Comparison of ENCODE assay signal across 19 cellular contexts in the genomic region with DNA sequence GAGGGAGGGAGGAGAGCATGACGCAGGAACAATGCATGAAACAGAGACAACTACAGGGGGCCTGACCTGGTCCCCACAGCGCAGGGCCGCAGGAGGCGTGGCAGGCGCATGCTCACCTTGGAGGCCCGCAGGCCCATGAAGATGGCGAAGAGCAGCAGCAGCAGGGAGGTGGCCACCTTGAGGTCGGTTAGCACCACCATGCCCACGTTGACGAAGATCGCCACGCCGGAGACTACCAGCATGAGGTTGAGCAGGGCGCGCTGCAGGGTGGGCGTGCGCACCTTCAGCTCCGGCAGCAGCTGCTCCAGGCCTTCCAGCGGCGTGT. TPM values are rescaled to one million over a fixed set of nuclear protein-coding genes. Genes with fewer than 3 reads are reported as not detected.
A peak's percentile ranks its signal among the peaks of the same experiment; 100 is the strongest.
DNase-seq lines count a peak whose midpoint lies in the region; ATAC-seq, FAIRE-seq and TF ChIP-seq lines count a peak whose summit lies in the region.
"Had no signal": no experiment of that assay in that cellular context is flagged by ENCODE, and none has a peak within 500 bp of the region (broad histone marks: within the 10 kb centered on the region; RNA-seq: fewer than 3 reads in every experiment).

No MANE protein-coding gene starts in this region.

- no peak overlapping the region for H4K5ac ChIP-seq in IMR-90 (ENCODE audit: low read depth, low read length)

- TF ChIP-seq CTCF in IMR-90 (conservative IDR thresholded peaks at IDR 0.05; ENCODE audit: low read depth, low read length) (no peak), K562 (IDR thresholded peaks at IDR 0.05 in 2 of 3, conservative IDR thresholded peaks at IDR 0.05 in 1 of 3; ENCODE audit: insufficient read depth in 2 of 3, low read depth in 1 of 3, low read length in 3 of 3) (no peak), neutrophil (IDR thresholded peaks at IDR 0.05) (no peak), MCF 10A (IDR thresholded peaks at IDR 0.05; ENCODE audit: unreplicated experiment) (no peak)

- no peak overlapping the region for H3K4me2 ChIP-seq in IMR-90 (ENCODE audit: low read depth, low read length)
- no peak overlapping the region for H3K4me2 ChIP-seq in K562 (ENCODE audit: insufficient read depth, low read length)

- no peak overlapping the region for H4K91ac ChIP-seq in IMR-90 (ENCODE audit: insufficient read depth, low read depth, low read length)

- H3K27me3 ChIP-seq in IMR-90 (ENCODE audit: control insufficient read depth, insufficient read depth, low read length) (no peaks in the 10 kb centered on the region), K562 (ENCODE audit: control insufficient read depth in 2 of 2, insufficient read depth in 2 of 2, low read length in 2 of 2) (no peaks in the 10 kb centered on the region), neutrophil (no peaks in the 10 kb centered on the region)
- no peaks in the 10 kb centered on the region for H3K27me3 ChIP-seq in CD8-positive, alpha-beta memory T cell (ENCODE audit: insufficient read depth, low read length, poor library complexity, severe bottlenecking)
- H3K27me3 ChIP-seq: BE2C had no signal

- FAIRE-seq in K562 (lab: Jason Lieb, UNC), result no peak
- FAIRE-seq: A204.1, D721Med, G401.6, GM12891, GM18507 had no signal

- no peak for TF ChIP-seq EP300 in K562 (IDR thresholded peaks at IDR 0.05; ENCODE audit: low read length)

- peaks cover 6% of the 10 kb centered on the region; the same call in 1 of the 2 replicates for H3K9me1 ChIP-seq in IMR-90 (ENCODE audit: insufficient read depth, low read length)
- H3K9me1 ChIP-seq in K562 (ENCODE audit: control insufficient read depth, insufficient read depth, low read length), result no peaks in the 10 kb centered on the region

- H3K4ac ChIP-seq in IMR-90 (ENCODE audit: low read depth, low read length), result no peak overlapping the region

- H3K4me1 ChIP-seq in IMR-90 (ENCODE audit: control insufficient read depth, insufficient read depth, low read length), result no peaks in the 10 kb centered on the region
- peaks cover 5 to 34% of the 10 kb centered on the region in 2 experiments; a peak in 4 of 5 replicates for H3K4me1 ChIP-seq in K562 (replicated peaks in 1 of 2; ENCODE audit: control insufficient read depth in 2 of 2, insufficient read depth in 2 of 2, low read length in 2 of 2)
- H3K4me1 ChIP-seq in neutrophil (ENCODE audit: control insufficient read depth in 1 of 2, insufficient read depth in 1 of 2, low read depth in 1 of 2, low read length in 1 of 2), result peaks cover 4 to 5% of the 10 kb centered on the region in 2 experiments
- no peaks in the 10 kb centered on the region for H3K4me1 ChIP-seq in CD8-positive, alpha-beta memory T cell (ENCODE audit: insufficient read depth, low read length)
- H3K4me1 ChIP-seq: BE2C, Caco-2, HAP-1 had no signal

- H3K9me3 ChIP-seq in IMR-90 (ENCODE audit: control insufficient read depth, insufficient read depth, low read length) (no peaks in the 10 kb centered on the region), K562 (replicated peaks; ENCODE audit: control insufficient read depth, insufficient read depth, low read depth, low read length) (no peaks in the 10 kb centered on the region), neutrophil (no peaks in the 10 kb centered on the region)
- no peaks in the 10 kb centered on the region for H3K9me3 ChIP-seq in CD8-positive, alpha-beta memory T cell (ENCODE audit: low read length)
- H3K9me3 ChIP-seq: BE2C, Caco-2, HAP-1 had no signal

- no peak overlapping the region for H3K4me3 Mint-ChIP-seq in MCF 10A (ENCODE audit: unreplicated experiment)
- H3K4me3 Mint-ChIP-seq in CD8-positive, alpha-beta memory T cell, result no peak overlapping the region
- H3K4me3 Mint-ChIP-seq: CD4-positive, CD25-positive, alpha-beta regulatory T cell had no signal

- no peak overlapping the region for H2BK20ac ChIP-seq in IMR-90 (ENCODE audit: low read depth, low read length)

- BruUV-seq in IMR-90 (replicated peaks; lab: Mats Ljungman, UMichigan), result no TSS peak
- no TSS peak for BruUV-seq in K562 (replicated peaks; lab: Mats Ljungman, UMichigan)
- BruUV-seq in MCF 10A (replicated peaks; lab: Mats Ljungman, UMichigan), result no TSS peak

- no peak overlapping the region for H3K18ac ChIP-seq in IMR-90 (ENCODE audit: low read depth, low read length)

- intact Hi-C loops in IMR-90 (cut with micrococcal nuclease) (no loop called here), K562 (cut with micrococcal nuclease) (no loop called here), MCF 10A (cut with micrococcal nuclease) (no loop called here)

- no peaks in the 10 kb centered on the region for H3K79me2 ChIP-seq in K562 (ENCODE audit: control insufficient read depth, insufficient read depth, low read length)

- DNase-seq in IMR-90 (no peak), K562 (ENCODE audit: extremely low read depth in 1 of 4, low spot score in 3 of 4) (peak in 1 of 4 experiments; percentile 7), MCF 10A (ENCODE audit: unreplicated experiment) (no peak)
- no peak for DNase-seq in stimulated activated CD4-positive, alpha-beta T cell treated with anti-CD3 and anti-CD28 coated beads, Interleukin-4, amount 100 ng/mL, for 1 hour
- DNase-seq in CD8-positive, alpha-beta memory T cell, result no peak
- DNase-seq: BE2C; C1 segment of cervical spinal cord; Caco-2; CD4-positive, CD25-positive, alpha-beta regulatory T cell; GOT3 had no signal

- no peak overlapping the region for H3K14ac ChIP-seq in IMR-90 (replicated peaks; ENCODE audit: low read depth, low read length)

- H3K9ac ChIP-seq in IMR-90 (ENCODE audit: low read depth, low read length), result no peak overlapping the region
- peak overlapping the region in 1 of 2 experiments; percentile 70; a peak in 1 of 4 replicates for H3K9ac ChIP-seq in K562 (ENCODE audit: insufficient read depth in 1 of 2, low read depth in 2 of 2, low read length in 2 of 2)

- H2AK9ac ChIP-seq in IMR-90 (replicated peaks; ENCODE audit: low read depth, low read length, poor library complexity), result peak overlapping the region; percentile 65

- H3K4me1 Mint-ChIP-seq in MCF 10A (ENCODE audit: insufficient read depth, unreplicated experiment), result peaks cover 15% of the 10 kb centered on the region
- H3K4me1 Mint-ChIP-seq in CD8-positive, alpha-beta memory T cell, result no peaks in the 10 kb centered on the region

- peaks cover 5% of the 10 kb centered on the region for H3K36me3 Mint-ChIP-seq in MCF 10A (ENCODE audit: insufficient read depth, unreplicated experiment)
- peaks cover 0 to 25% (median 4%) of the 10 kb centered on the region in 3 donors for H3K36me3 Mint-ChIP-seq in CD8-positive, alpha-beta memory T cell

- no peaks in the 10 kb centered on the region for H3K27me3 Mint-ChIP-seq in MCF 10A (ENCODE audit: insufficient read depth, unreplicated experiment)
- H3K27me3 Mint-ChIP-seq in CD8-positive, alpha-beta memory T cell, result no peaks in the 10 kb centered on the region
- H3K27me3 Mint-ChIP-seq: CD4-positive, CD25-positive, alpha-beta regulatory T cell had no signal

- H3K9me3 Mint-ChIP-seq in MCF 10A (ENCODE audit: unreplicated experiment), result no peaks in the 10 kb centered on the region
- H3K9me3 Mint-ChIP-seq in CD8-positive, alpha-beta memory T cell, result no peaks in the 10 kb centered on the region
- H3K9me3 Mint-ChIP-seq: CD4-positive, CD25-positive, alpha-beta regulatory T cell had no signal

- POLR2A ChIA-PET in IMR-90 (lab: Charles Lee; ENCODE audit: unreplicated experiment) (no interaction called here), K562 (lab: Yijun Ruan, JAX) (interaction anchor here (1.0 kb wide), 1 partner anchor 10 kb away, joined by 3 read pairs; no protein-coding TSS in a partner anchor), MCF 10A (lab: Yijun Ruan, JAX) (interaction anchor here (1.0 kb wide), 1 partner anchor 10 kb away, joined by 3 read pairs; no protein-coding TSS in a partner anchor)
- POLR2A ChIA-PET in CD8-positive, alpha-beta memory T cell (lab: Charles Lee), result no interaction called here

- no peaks in the 10 kb centered on the region for H3K79me1 ChIP-seq in IMR-90 (ENCODE audit: low read depth in 1 of 2, low read length in 2 of 2)

- dilution Hi-C loops in IMR-90 (cut with HindIII; ENCODE audit: low sequenced_read_pairs, unreplicated experiment), result no loop called here

- H2BK15ac ChIP-seq in IMR-90 (ENCODE audit: low read depth, low read length), result no peak overlapping the region

- no peak overlapping the region for H2AK5ac ChIP-seq in IMR-90 (ENCODE audit: low read depth, low read length)

- H3K27ac Mint-ChIP-seq in MCF 10A (ENCODE audit: low read depth, unreplicated experiment), result no peak overlapping the region
- H3K27ac Mint-ChIP-seq in CD8-positive, alpha-beta memory T cell, result no peak overlapping the region
- H3K27ac Mint-ChIP-seq: CD4-positive, CD25-positive, alpha-beta regulatory T cell had no signal

- TF ChIP-seq POLR2A in IMR-90 (IDR thresholded peaks at IDR 0.05; ENCODE audit: low read depth, low read length), result no peak
- TF ChIP-seq POLR2A in K562 (conservative IDR thresholded peaks at IDR 0.05), result no peak
- TF ChIP-seq POLR2A in GM18505 (IDR thresholded peaks at IDR 0.05; ENCODE audit: borderline replicate concordance, extremely low read depth, insufficient read depth, insufficient read length), result no peak

- TF ChIP-seq RAD21 in IMR-90 (IDR thresholded peaks at IDR 0.05; ENCODE audit: low read length) (no peak), K562 (CRISPR knock-in tag; conservative IDR thresholded peaks at IDR 0.05 in 1 of 2, IDR thresholded peaks at IDR 0.05 in 1 of 2) (no peak)

- H4K8ac ChIP-seq in IMR-90 (ENCODE audit: low read depth in 2 of 2, low read length in 2 of 2), result no peak overlapping the region

- CTCF ChIA-PET in IMR-90 (lab: Yijun Ruan, JAX) (no interaction called here), K562 (lab: Yijun Ruan, JAX; ENCODE audit: low intra/inter-chr PET ratio) (no interaction called here), MCF 10A (lab: Yijun Ruan, JAX) (no interaction called here)
- CTCF ChIA-PET in CD8-positive, alpha-beta memory T cell (lab: Charles Lee), result no interaction called here

- H3K23ac ChIP-seq in IMR-90 (ENCODE audit: low read depth, low read length), result no peak overlapping the region

- no peak overlapping the region for H2BK5ac ChIP-seq in IMR-90 (ENCODE audit: low read depth, low read length, poor library complexity, severe bottlenecking)

- H3K27ac ChIP-seq in IMR-90 (ENCODE audit: insufficient read depth, low read length), result no peak overlapping the region
- no peak overlapping the region for H3K27ac ChIP-seq in K562 (ENCODE audit: extremely low read depth, low read depth, low read length)
- peak overlapping the region; percentile 15 for H3K27ac ChIP-seq in neutrophil
- no peak overlapping the region for H3K27ac ChIP-seq in CD8-positive, alpha-beta memory T cell (ENCODE audit: low read depth, low read length)

- H3K4me3 ChIP-seq in IMR-90 (ENCODE audit: insufficient read depth, low read depth, low read length), result no peak overlapping the region
- no peak overlapping the region for H3K4me3 ChIP-seq in K562
- no peak overlapping the region for H3K4me3 ChIP-seq in neutrophil (ENCODE audit: low read depth in 1 of 2, low read length in 1 of 2)
- H3K4me3 ChIP-seq in CD8-positive, alpha-beta memory T cell (ENCODE audit: low read length), result no peak overlapping the region
- H3K4me3 ChIP-seq: HAP-1 had no signal

- ATAC-seq in IMR-90 (ENCODE audit: low read depth), result no peak
- no peak for ATAC-seq in K562
- no peak for ATAC-seq in GM18505 (IDR thresholded peaks at IDR 0.05; ENCODE audit: unreplicated experiment)

- H3K56ac ChIP-seq in IMR-90 (ENCODE audit: extremely low read depth, insufficient read depth, low read length), result no peak overlapping the region

- H4K20me1 ChIP-seq in IMR-90 (ENCODE audit: insufficient read depth, low read length) (no peaks in the 10 kb centered on the region), K562 (replicated peaks; ENCODE audit: control insufficient read depth, insufficient read depth, low read length) (no peaks in the 10 kb centered on the region)

- 93% methylated on average over 18 of the region's 20 CpGs; no CpG with 5 or more reads in 1 of the 2 experiments for WGBS in IMR-90 (ENCODE audit: extremely low coverage in 2 of 2, insufficient read length in 1 of 2), 2 experiments
- 88% methylated on average over 18 of the region's 20 CpGs for WGBS in K562 (ENCODE audit: insufficient coverage, low coverage, missing lambda C conversion rate)

- H2BK120ac ChIP-seq in IMR-90 (ENCODE audit: low read depth, low read length), result no peak overlapping the region

- H2AFZ ChIP-seq in IMR-90 (replicated peaks; ENCODE audit: low read length, poor library complexity), result no peak overlapping the region
- no peak overlapping the region for H2AFZ ChIP-seq in K562 (ENCODE audit: low read depth, low read length)

- H3K36me3 ChIP-seq in IMR-90 (ENCODE audit: control insufficient read depth, insufficient read depth, low read length), result no peaks in the 10 kb centered on the region
- H3K36me3 ChIP-seq in K562 (ENCODE audit: control insufficient read depth, insufficient read depth, low read length), result peaks cover 4% of the 10 kb centered on the region; the same call in 2 of the 3 replicates
- no peaks in the 10 kb centered on the region for H3K36me3 ChIP-seq in neutrophil
- H3K36me3 ChIP-seq in CD8-positive, alpha-beta memory T cell (ENCODE audit: insufficient read depth, low read length), result no peaks in the 10 kb centered on the region
- H3K36me3 ChIP-seq: BE2C, HAP-1 had no signal

- in situ Hi-C loops in IMR-90 (cut with MboI; ENCODE audit: low sequenced_read_pairs), result no loop called here
- in situ Hi-C loops in K562 (cut with MboI), result no loop called here

RNA-seq across cellular contexts. Expression of gene EMP3, which starts 17.0 kb away (rescaled TPM):
- total RNA-seq in IMR-90 (2012; rRNA removed) (128 and 147 TPM in 2 replicates), K562 (2014; rRNA removed) (137 and 194 TPM in 2 replicates), K562 (2014; rRNA removed; fragmentation: Illumina TruSeq; extraction: Trizol) (184 and 204 TPM in 2 replicates), K562 (2015; rRNA removed; fragmentation: Illumina TruSeq; extraction: Trizol) (386 and 393 TPM in 2 replicates), K562 (2021) (296 and 321 TPM in 2 replicates), MCF 10A (2022) (190 and 198 TPM in 2 replicates)
- polyA plus RNA-seq in IMR-90 (2012; rRNA removed) (632 and 675 TPM in 2 replicates), K562 (2011; rRNA removed) (355 and 448 TPM in 2 replicates), K562 (2014; fragmentation: Illumina TruSeq; extraction: Trizol) (308 and 333 TPM in 2 replicates), K562 (2014; fragmentation: Nextera tagmentation; extraction: Ambion mirVana) (100 to 1,000 TPM; 123 to 227 TPM), K562 (2014; rRNA removed) (314 and 369 TPM in 2 replicates)
- polyA plus RNA-seq in IMR-90 (2012; cell fraction: cytosol; rRNA removed), result 223 and 627 TPM in 2 replicates
- 136 and 285 TPM in 2 replicates for polyA plus RNA-seq in IMR-90 (2012; cell fraction: nucleus; rRNA removed; ENCODE audit: low replicate concordance)
- 94.2 and 300 TPM in 2 replicates for total RNA-seq in K562 (2011; cell fraction: chromatin; rRNA removed; ENCODE audit: low replicate concordance)
- 624 and 788 TPM in 2 replicates for total RNA-seq in K562 (2011; cell fraction: nucleolus; rRNA removed)
- 425 and 454 TPM in 2 replicates for total RNA-seq in K562 (2011; cell fraction: nucleoplasm; rRNA removed)
- 690 and 1,312 TPM in 2 replicates for polyA plus RNA-seq in K562 (2011; cell fraction: cytosol; rRNA removed)
- polyA plus RNA-seq in K562 (2011; cell fraction: nucleus; rRNA removed), result 177 and 267 TPM in 2 replicates
- polyA plus RNA-seq in K562 (2012), result 325 and 506 TPM in 2 replicates
- 191 and 276 TPM in 2 replicates for polyA minus RNA-seq in K562 (2011; rRNA and poly(A)+ RNA removed)
- polyA minus RNA-seq in K562 (2011; cell fraction: cytosol; rRNA and poly(A)+ RNA removed), result 149 and 202 TPM in 2 replicates
- polyA minus RNA-seq in K562 (2011; cell fraction: nucleus; rRNA and poly(A)+ RNA removed), result 51.7 and 64.9 TPM in 2 replicates
- 100 to 1,000 TPM; 273 to 278 TPM for total RNA-seq in CD8-positive, alpha-beta memory T cell
- polyA plus RNA-seq in CD8-positive, alpha-beta memory T cell, result 1,041 TPM
- total RNA-seq: HT-29 had no signal

RNA-seq across cellular contexts. Expression of gene TMEM143, which starts 21.4 kb away (rescaled TPM):
- total RNA-seq in IMR-90 (2012; rRNA removed), result 1.1 and 1.3 TPM in 2 replicates
- polyA plus RNA-seq in IMR-90 (2012; rRNA removed), result 7.6 and 8.6 TPM in 2 replicates
- polyA plus RNA-seq in IMR-90 (2012; cell fraction: cytosol; rRNA removed), result 4.5 and 6.5 TPM in 2 replicates
- polyA plus RNA-seq in IMR-90 (2012; cell fraction: nucleus; rRNA removed; ENCODE audit: low replicate concordance), result 39.2 and 52.3 TPM in 2 replicates
- total RNA-seq in K562 (2011; cell fraction: chromatin; rRNA removed; ENCODE audit: low replicate concordance), result 29.3 and 59.3 TPM in 2 replicates
- total RNA-seq in K562 (2011; cell fraction: nucleolus; rRNA removed), result 38.5 and 49.2 TPM in 2 replicates
- 33.1 and 37.4 TPM in 2 replicates for total RNA-seq in K562 (2011; cell fraction: nucleoplasm; rRNA removed)
- total RNA-seq in K562 (2014; rRNA removed), result 2.3 and 5.1 TPM in 2 replicates
- 0.96 and 1.9 TPM in 2 replicates for total RNA-seq in K562 (2014; rRNA removed; fragmentation: Illumina TruSeq; extraction: Trizol)
- 2.5 and 4.3 TPM in 2 replicates for total RNA-seq in K562 (2015; rRNA removed; fragmentation: Illumina TruSeq; extraction: Trizol)
- total RNA-seq in K562 (2021), result 7.9 and 8.8 TPM in 2 replicates
- polyA plus RNA-seq in K562 (2011; rRNA removed), result 6.6 and 12.4 TPM in 2 replicates
- 9.7 and 10.7 TPM in 2 replicates for polyA plus RNA-seq in K562 (2011; cell fraction: cytosol; rRNA removed)
- polyA plus RNA-seq in K562 (2011; cell fraction: nucleus; rRNA removed), result 52.1 and 58.7 TPM in 2 replicates
- polyA plus RNA-seq in K562 (2012), result 5.2 and 12.0 TPM in 2 replicates
- polyA plus RNA-seq in K562 (2014; fragmentation: Illumina TruSeq; extraction: Trizol), result 4.7 and 5.0 TPM in 2 replicates
- polyA plus RNA-seq in K562 (2014; fragmentation: Nextera tagmentation; extraction: Ambion mirVana), result under 1 TPM; 0.66 to 0.67 TPM
- polyA plus RNA-seq in K562 (2014; rRNA removed), result 7.2 and 7.8 TPM in 2 replicates
- 3.8 and 5.5 TPM in 2 replicates for polyA minus RNA-seq in K562 (2011; rRNA and poly(A)+ RNA removed)
- 10.0 and 12.9 TPM in 2 replicates for polyA minus RNA-seq in K562 (2011; cell fraction: cytosol; rRNA and poly(A)+ RNA removed)
- 8.5 and 16.0 TPM in 2 replicates for polyA minus RNA-seq in K562 (2011; cell fraction: nucleus; rRNA and poly(A)+ RNA removed)
- 6.0 and 7.6 TPM in 2 replicates for total RNA-seq in MCF 10A (2022)
- total RNA-seq in CD8-positive, alpha-beta memory T cell, result 10 to 100 TPM; 11.4 to 15.8 TPM
- 9.2 TPM for polyA plus RNA-seq in CD8-positive, alpha-beta memory T cell

RNA-seq across cellular contexts. Expression of gene SYNGR4, which starts 21.8 kb away (rescaled TPM):
- total RNA-seq in IMR-90 (2012; rRNA removed) (not detected in 2 replicates), K562 (2014; rRNA removed) (not detected in 2 replicates), K562 (2014; rRNA removed; fragmentation: Illumina TruSeq; extraction: Trizol) (not detected in 2 replicates), K562 (2015; rRNA removed; fragmentation: Illumina TruSeq; extraction: Trizol) (not detected in 2 replicates), K562 (2021) (not detected in 2 replicates), MCF 10A (2022) (not detected in 2 replicates)
- polyA plus RNA-seq in IMR-90 (2012; rRNA removed) (not detected in 2 replicates), K562 (2011; rRNA removed) (0.19 TPM in 1 of 2 replicates, not detected in the other), K562 (2014; fragmentation: Illumina TruSeq; extraction: Trizol) (0.28 TPM in 1 of 2 replicates, not detected in the other), K562 (2014; fragmentation: Nextera tagmentation; extraction: Ambion mirVana) (under 1 TPM in 1 of 2 experiments, not detected in 1; 0.14 TPM), K562 (2014; rRNA removed) (0.07 TPM in 1 of 2 replicates, not detected in the other)
- 0.08 TPM in 1 of 2 replicates, not detected in the other for polyA plus RNA-seq in IMR-90 (2012; cell fraction: cytosol; rRNA removed)
- polyA plus RNA-seq in IMR-90 (2012; cell fraction: nucleus; rRNA removed; ENCODE audit: low replicate concordance), result not detected in 2 replicates
- total RNA-seq in K562 (2011; cell fraction: chromatin; rRNA removed; ENCODE audit: low replicate concordance), result not detected in 2 replicates
- total RNA-seq in K562 (2011; cell fraction: nucleolus; rRNA removed), result not detected in 2 replicates
- not detected in 2 replicates for total RNA-seq in K562 (2011; cell fraction: nucleoplasm; rRNA removed)
- polyA plus RNA-seq in K562 (2011; cell fraction: cytosol; rRNA removed), result 0.07 and 0.09 TPM in 2 replicates
- not detected in 2 replicates for polyA plus RNA-seq in K562 (2011; cell fraction: nucleus; rRNA removed)
- 0.22 and 0.46 TPM in 2 replicates for polyA plus RNA-seq in K562 (2012)
- 0.21 TPM in 2 replicates for polyA minus RNA-seq in K562 (2011; rRNA and poly(A)+ RNA removed)
- polyA minus RNA-seq in K562 (2011; cell fraction: cytosol; rRNA and poly(A)+ RNA removed), result not detected in 2 replicates
- polyA minus RNA-seq in K562 (2011; cell fraction: nucleus; rRNA and poly(A)+ RNA removed), result not detected in 2 replicates
- total RNA-seq in CD8-positive, alpha-beta memory T cell, result not detected
- not detected for polyA plus RNA-seq in CD8-positive, alpha-beta memory T cell
- total RNA-seq: CD4-positive, CD25-positive, alpha-beta regulatory T cell had no signal
- polyA plus RNA-seq: CD4-positive, CD25-positive, alpha-beta regulatory T cell had no signal

RNA-seq across cellular contexts. Expression of gene KDELR1, which starts 49.0 kb away (rescaled TPM):
- total RNA-seq in IMR-90 (2012; rRNA removed) (57.8 and 58.8 TPM in 2 replicates), K562 (2014; rRNA removed) (54.2 and 66.1 TPM in 2 replicates), K562 (2014; rRNA removed; fragmentation: Illumina TruSeq; extraction: Trizol) (49.1 and 52.5 TPM in 2 replicates), K562 (2015; rRNA removed; fragmentation: Illumina TruSeq; extraction: Trizol) (58.5 and 60.6 TPM in 2 replicates), K562 (2021) (133 and 138 TPM in 2 replicates), MCF 10A (2022) (113 and 134 TPM in 2 replicates)
- polyA plus RNA-seq in IMR-90 (2012; rRNA removed) (171 and 180 TPM in 2 replicates), K562 (2011; rRNA removed) (82.9 and 185 TPM in 2 replicates), K562 (2014; fragmentation: Illumina TruSeq; extraction: Trizol) (165 and 185 TPM in 2 replicates), K562 (2014; fragmentation: Nextera tagmentation; extraction: Ambion mirVana) (10 to 100 TPM in 1 of 2 experiments, 1 to 10 TPM in 1; 6.1 to 11.1 TPM), K562 (2014; rRNA removed) (75.0 and 76.4 TPM in 2 replicates)
- 156 and 249 TPM in 2 replicates for polyA plus RNA-seq in IMR-90 (2012; cell fraction: cytosol; rRNA removed)
- 112 and 118 TPM in 2 replicates for polyA plus RNA-seq in IMR-90 (2012; cell fraction: nucleus; rRNA removed; ENCODE audit: low replicate concordance)
- 108 and 202 TPM in 2 replicates for total RNA-seq in K562 (2011; cell fraction: chromatin; rRNA removed; ENCODE audit: low replicate concordance)
- 194 and 232 TPM in 2 replicates for total RNA-seq in K562 (2011; cell fraction: nucleolus; rRNA removed)
- 218 and 234 TPM in 2 replicates for total RNA-seq in K562 (2011; cell fraction: nucleoplasm; rRNA removed)
- 130 and 145 TPM in 2 replicates for polyA plus RNA-seq in K562 (2011; cell fraction: cytosol; rRNA removed)
- polyA plus RNA-seq in K562 (2011; cell fraction: nucleus; rRNA removed), result 95.0 and 123 TPM in 2 replicates
- 104 and 182 TPM in 2 replicates for polyA plus RNA-seq in K562 (2012)
- polyA minus RNA-seq in K562 (2011; rRNA and poly(A)+ RNA removed), result 42.4 and 68.6 TPM in 2 replicates
- polyA minus RNA-seq in K562 (2011; cell fraction: cytosol; rRNA and poly(A)+ RNA removed), result 60.7 and 117 TPM in 2 replicates
- polyA minus RNA-seq in K562 (2011; cell fraction: nucleus; rRNA and poly(A)+ RNA removed), result 10.4 and 21.3 TPM in 2 replicates
- 10 to 100 TPM; 78.7 to 82.9 TPM for total RNA-seq in CD8-positive, alpha-beta memory T cell
- polyA plus RNA-seq in CD8-positive, alpha-beta memory T cell, result 32.5 TPM

RNA-seq across cellular contexts. Expression of gene GRIN2D, which starts 51.1 kb away (rescaled TPM):
- under 0.01 TPM in 2 replicates for total RNA-seq in IMR-90 (2012; rRNA removed)
- polyA plus RNA-seq in IMR-90 (2012; rRNA removed), result 0.23 and 0.24 TPM in 2 replicates
- 0.16 and 0.30 TPM in 2 replicates for polyA plus RNA-seq in IMR-90 (2012; cell fraction: cytosol; rRNA removed)
- polyA plus RNA-seq in IMR-90 (2012; cell fraction: nucleus; rRNA removed; ENCODE audit: low replicate concordance), result 0.30 and 0.69 TPM in 2 replicates
- total RNA-seq in K562 (2011; cell fraction: chromatin; rRNA removed; ENCODE audit: low replicate concordance), result 10.1 and 29.7 TPM in 2 replicates
- total RNA-seq in K562 (2011; cell fraction: nucleolus; rRNA removed), result 20.7 and 23.5 TPM in 2 replicates
- 16.9 and 17.3 TPM in 2 replicates for total RNA-seq in K562 (2011; cell fraction: nucleoplasm; rRNA removed)
- 4.7 and 5.3 TPM in 2 replicates for total RNA-seq in K562 (2014; rRNA removed)
- total RNA-seq in K562 (2014; rRNA removed; fragmentation: Illumina TruSeq; extraction: Trizol), result 0.86 and 0.98 TPM in 2 replicates
- total RNA-seq in K562 (2015; rRNA removed; fragmentation: Illumina TruSeq; extraction: Trizol), result 1.8 and 2.7 TPM in 2 replicates
- total RNA-seq in K562 (2021), result 24.7 and 31.5 TPM in 2 replicates
- polyA plus RNA-seq in K562 (2011; rRNA removed), result 0.95 and 2.5 TPM in 2 replicates
- 2.4 and 3.0 TPM in 2 replicates for polyA plus RNA-seq in K562 (2011; cell fraction: cytosol; rRNA removed)
- polyA plus RNA-seq in K562 (2011; cell fraction: nucleus; rRNA removed), result 10.1 and 14.4 TPM in 2 replicates
- 12.9 and 14.4 TPM in 2 replicates for polyA plus RNA-seq in K562 (2012)
- 7.5 and 12.0 TPM in 2 replicates for polyA plus RNA-seq in K562 (2014; fragmentation: Illumina TruSeq; extraction: Trizol)
- under 1 TPM; 0.32 to 0.55 TPM for polyA plus RNA-seq in K562 (2014; fragmentation: Nextera tagmentation; extraction: Ambion mirVana)
- polyA plus RNA-seq in K562 (2014; rRNA removed), result 5.3 and 5.6 TPM in 2 replicates
- polyA minus RNA-seq in K562 (2011; rRNA and poly(A)+ RNA removed), result 1.9 and 2.3 TPM in 2 replicates
- 15.0 and 18.7 TPM in 2 replicates for polyA minus RNA-seq in K562 (2011; cell fraction: cytosol; rRNA and poly(A)+ RNA removed)
- polyA minus RNA-seq in K562 (2011; cell fraction: nucleus; rRNA and poly(A)+ RNA removed), result 7.8 and 8.8 TPM in 2 replicates
- 0.35 and 0.39 TPM in 2 replicates for total RNA-seq in MCF 10A (2022)
- total RNA-seq in CD8-positive, alpha-beta memory T cell, result under 1 TPM; 0.13 to 0.26 TPM
- polyA plus RNA-seq in CD8-positive, alpha-beta memory T cell, result 0.05 TPM
- total RNA-seq: CD4-positive, CD25-positive, alpha-beta regulatory T cell had no signal
- polyA plus RNA-seq: CD4-positive, CD25-positive, alpha-beta regulatory T cell had no signal

Comparison
In these comparisons a context has a peak if more than half of its experiments do, and no peak if none do; other contexts are left out.
1. POLR2A ChIA-PET loops: an anchor here in K562 (1.0 kb wide) and MCF 10A (1.0 kb wide); none called in IMR-90 and CD8-positive, alpha-beta memory T cell.